25 cellular contexts compared by ENCODE assay signal in the genomic region with DNA sequence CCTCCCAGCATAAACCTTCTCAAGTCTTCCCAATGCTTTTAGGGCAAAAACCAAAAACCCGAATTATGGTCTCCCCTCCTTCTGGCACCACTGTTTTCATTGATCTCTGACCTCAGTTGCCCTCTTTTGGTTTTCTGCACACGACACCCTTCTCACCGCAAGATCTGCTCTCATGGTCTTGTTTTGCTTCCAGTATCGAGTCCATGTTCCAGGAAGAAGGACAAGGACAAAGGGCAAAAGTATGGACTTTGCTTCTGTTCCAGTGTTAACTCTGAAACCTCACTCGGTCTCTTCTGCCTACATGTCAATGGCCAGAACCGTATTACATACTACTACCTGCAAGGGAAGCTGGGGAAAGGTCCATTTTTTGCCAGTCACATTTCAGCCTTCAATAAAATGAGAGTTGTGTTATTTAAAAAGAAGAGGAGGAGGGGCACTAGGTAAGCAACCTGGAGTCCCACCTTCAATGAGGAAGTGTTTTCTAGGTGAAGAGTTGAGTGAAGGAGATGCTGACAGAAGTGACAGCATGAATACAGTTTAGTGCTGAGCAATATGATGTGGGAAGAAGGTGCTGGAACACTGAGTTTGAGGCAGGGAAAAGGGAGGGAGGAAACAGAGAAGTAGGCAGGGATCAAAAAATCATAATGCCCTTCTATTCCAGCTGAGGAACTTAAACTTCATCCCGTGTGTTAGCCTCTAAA.
"Had no signal": no experiment of that assay in that cellular context is flagged by ENCODE, and none has a peak within 500 bp of the region (broad histone marks: within the 10 kb centered on the region; RNA-seq: fewer than 3 reads in every experiment).

No MANE protein-coding gene starts in this region.

- DNase-seq: effector CD8-positive, alpha-beta T cell; endodermal cell; foreskin keratinocyte; heart left ventricle; hippocampal formation; kidney glomerular epithelial cell; mammary epithelial cell; mesendoderm; midbrain; naive thymus-derived CD8-positive, alpha-beta T cell; nephron progenitor cell; nucleus accumbens; sigmoid colon; spleen; stimulated activated CD4-positive, alpha-beta T cell treated with anti-CD3 and anti-CD28 coated beads, Interleukin-4, amount 100 ng/mL, for 4 hours; stimulated activated naive CD8-positive, alpha-beta T cell treated with anti-CD3 and anti-CD28 coated beads, Interleukin-15, Interleukin-2, amounts not matched to agents 100 U/mL and 50 U/mL, for 24 hours; upper lobe of left lung had no signal

- ATAC-seq: esophagus mucosa; foreskin keratinocyte; gastroesophageal sphincter; heart left ventricle; naive thymus-derived CD8-positive, alpha-beta T cell; stimulated activated memory B cell treated with anti-CD40 and anti-IgM and Interleukin-4, amounts not matched to agents 10 μg/mL and 1 μg/mL and 100 μg/mL, for 72 hours; stimulated activated naive CD8-positive, alpha-beta T cell treated with anti-CD3 and anti-CD28 coated beads, Interleukin-15, Interleukin-2, amounts not matched to agents 100 U/mL and 50 U/mL, for 24 hours had no signal

- H3K36me3 ChIP-seq: gastroesophageal sphincter, heart left ventricle, prostate gland, right atrium auricular region, sigmoid colon, spleen, thoracic aorta, tibial nerve, upper lobe of left lung had no signal

- H3K27ac ChIP-seq: epithelial cell of prostate, foreskin keratinocyte, gastroesophageal sphincter, heart left ventricle, prostate gland, right atrium auricular region, sigmoid colon, spleen, thoracic aorta, tibial nerve, upper lobe of left lung had no signal

- H3K4me3 ChIP-seq: gastroesophageal sphincter, heart left ventricle, prostate gland, right atrium auricular region, sigmoid colon, spleen, thoracic aorta, tibial nerve, upper lobe of left lung had no signal

- H3K27me3 ChIP-seq: foreskin keratinocyte, gastroesophageal sphincter, heart left ventricle, right atrium auricular region, sigmoid colon, spleen, tibial nerve, upper lobe of left lung had no signal

- H3K9me3 ChIP-seq: gastroesophageal sphincter, heart left ventricle, prostate gland, right atrium auricular region, sigmoid colon, spleen, thoracic aorta, tibial nerve, upper lobe of left lung had no signal

- H3K4me1 ChIP-seq: prostate gland had no signal
